Comparison of ENCODE assay signal across 21 cellular contexts in genomic region chr3:62950227-62950626, GRCh38.
DNase-seq lines count a peak whose midpoint lies in the region; ATAC-seq, FAIRE-seq and TF ChIP-seq lines count a peak whose summit lies in the region.
"Had no signal": no experiment of that assay in that cellular context is flagged by ENCODE, and none has a peak within 500 bp of the region (broad histone marks: within the 10 kb centered on the region; RNA-seq: fewer than 3 reads in every experiment).

No MANE protein-coding gene starts in this region.

- H3K9me3 Mint-ChIP-seq in WTC11 = peaks cover 6% of the 10 kb centered on the region

- no peak for DNase-seq in WTC11 (ENCODE audit: low spot score)
- peak; percentile 45 for DNase-seq in small intestine
- DNase-seq in pons (ENCODE audit: low spot score) = no peak
- DNase-seq in prostate gland (ENCODE audit: low spot score) = no peak
- DNase-seq in activated CD4-positive, CD25-positive, alpha-beta regulatory T cell (lab: John Stamatoyannopoulos, UW) = no peak
- DNase-seq: BE2C; CD4-positive, CD25-positive, alpha-beta regulatory T cell; COR-L47; DMS 273 treated with DMSO at 0.1 percent for 48 hours; DND-41; MG63; NCI-H1694 treated with DMSO at 0.1 percent for 48 hours; NCI-H446; NCI-H526; PC-3; Right ventricle myocardium superior had no signal

- peak; percentile 46 for ATAC-seq in WTC11
- ATAC-seq: HepG2, K562, PC-3 had no signal

- POLR2A ChIA-PET in WTC11 (lab: Charles Lee) = no interaction called here

- peak overlapping the region; percentile 68 for H3K4me3 Mint-ChIP-seq in WTC11
- H3K4me3 Mint-ChIP-seq: CD4-positive, CD25-positive, alpha-beta regulatory T cell had no signal

- H3K4me3 ChIP-seq in HUES48 (ENCODE audit: low read depth, low read length) = peak overlapping the region; percentile 62
- H3K4me3 ChIP-seq in iPS-18a (ENCODE audit: low read length) = peak overlapping the region; percentile 65
- H3K4me3 ChIP-seq in small intestine (ENCODE audit: low read depth in 1 of 2, low read length in 2 of 2) = no peak overlapping the region
- no peak overlapping the region for H3K4me3 ChIP-seq in prostate gland
- H3K4me3 ChIP-seq: K562, MG63 had no signal

- peak overlapping the region; percentile 85 for H3K27ac Mint-ChIP-seq in WTC11
- H3K27ac Mint-ChIP-seq: CD4-positive, CD25-positive, alpha-beta regulatory T cell had no signal

- no peak for FAIRE-seq in small intestine (lab: Jason Lieb, UNC)
- FAIRE-seq: GM12892, HepG2, K562 had no signal

- H3K9me3 ChIP-seq in HUES48 (ENCODE audit: control insufficient read depth, insufficient read depth, low read length) (no peaks in the 10 kb centered on the region), iPS-18a (ENCODE audit: control insufficient read depth, low read depth, low read length) (no peaks in the 10 kb centered on the region), small intestine (ENCODE audit: control insufficient read depth, low read depth) (no peaks in the 10 kb centered on the region), prostate gland (no peaks in the 10 kb centered on the region)
- H3K9me3 ChIP-seq: BE2C, MG63 had no signal

- peaks cover 62% of the 10 kb centered on the region for H3K4me1 Mint-ChIP-seq in WTC11
- H3K4me1 Mint-ChIP-seq: CD4-positive, CD25-positive, alpha-beta regulatory T cell had no signal

- H3K27me3 ChIP-seq in HUES48 (ENCODE audit: control insufficient read depth, insufficient read depth, low read length) = no peaks in the 10 kb centered on the region
- no peaks in the 10 kb centered on the region for H3K27me3 ChIP-seq in iPS-18a (ENCODE audit: control insufficient read depth, insufficient read depth, low read length)
- no peaks in the 10 kb centered on the region for H3K27me3 ChIP-seq in small intestine (ENCODE audit: control insufficient read depth in 2 of 2, insufficient read depth in 2 of 2, low read length in 2 of 2)
- no peaks in the 10 kb centered on the region for H3K27me3 ChIP-seq in prostate gland (replicated peaks; ENCODE audit: insufficient read depth)
- H3K27me3 ChIP-seq: BE2C, MG63 had no signal

- no peak for TF ChIP-seq POLR2A in prostate gland (IDR thresholded peaks at IDR 0.05)

- peaks cover 16% of the 10 kb centered on the region for H3K36me3 ChIP-seq in HUES48 (ENCODE audit: control insufficient read depth, insufficient read depth, low read length)
- peaks cover 17% of the 10 kb centered on the region for H3K36me3 ChIP-seq in iPS-18a (ENCODE audit: control insufficient read depth, low read depth, low read length)
- no peaks in the 10 kb centered on the region for H3K36me3 ChIP-seq in small intestine (ENCODE audit: control insufficient read depth in 2 of 2, insufficient read depth in 2 of 2, low read length in 2 of 2)
- no peaks in the 10 kb centered on the region for H3K36me3 ChIP-seq in prostate gland
- H3K36me3 ChIP-seq: BE2C, MG63 had no signal

- H3K9ac ChIP-seq in HUES48 (ENCODE audit: low read depth, low read length) (0 out of 2 replicates have a peak overlapping the region, but pooled peaks have one; percentile 12), iPS-18a (ENCODE audit: low read length) (peak overlapping the region; percentile 31)

- no peaks in the 10 kb centered on the region for H3K27me3 Mint-ChIP-seq in WTC11 (ENCODE audit: low read depth)
- H3K27me3 Mint-ChIP-seq: CD4-positive, CD25-positive, alpha-beta regulatory T cell had no signal

- CTCF ChIA-PET in WTC11 (lab: Charles Lee) = no interaction called here

- H3K36me3 Mint-ChIP-seq in WTC11 = peaks cover 31% of the 10 kb centered on the region
- H3K36me3 Mint-ChIP-seq: CD4-positive, CD25-positive, alpha-beta regulatory T cell had no signal

- intact Hi-C loops in prostate gland (cut with DNase I) = no loop called here

- H3K27ac ChIP-seq in HUES48 (ENCODE audit: low read depth, low read length) = peak overlapping the region; percentile 77
- H3K27ac ChIP-seq in iPS-18a (ENCODE audit: low read length) = peak overlapping the region; percentile 57
- no peak overlapping the region for H3K27ac ChIP-seq in small intestine (ENCODE audit: low read depth in 1 of 2, low read length in 1 of 2)
- H3K27ac ChIP-seq in prostate gland = no peak overlapping the region

- H3K4me1 ChIP-seq in HUES48 (ENCODE audit: control insufficient read depth, insufficient read depth, low read length) (peaks cover 27% of the 10 kb centered on the region), iPS-18a (ENCODE audit: control insufficient read depth, low read depth, low read length) (peaks cover 25% of the 10 kb centered on the region), small intestine (ENCODE audit: control insufficient read depth in 2 of 2, insufficient read depth in 1 of 2, low read depth in 1 of 2, low read length in 1 of 2) (peaks cover 0 to 4% of the 10 kb centered on the region in 2 donors), prostate gland (replicated peaks) (no peaks in the 10 kb centered on the region)
- H3K4me1 ChIP-seq: BE2C had no signal

- TF ChIP-seq CTCF in WTC11 (IDR thresholded peaks at IDR 0.05) = no peak
- TF ChIP-seq CTCF in prostate gland (IDR thresholded peaks at IDR 0.05) = no peak

- 33 to 41% (median 39%) methylated on average over 4 of the region's 4 CpGs for WGBS in small intestine, 3 donors
- 32% methylated on average over 4 of the region's 4 CpGs for WGBS in prostate gland

TF ChIP-seq in WTC11, 78 proteins besides CTCF, POLR2A, EP300 and RAD21:
- 0 out of 2 replicates have a peak, but pooled peaks have one; percentile 10 for TF ChIP-seq USF2 (CRISPR knock-in tag; IDR thresholded peaks at IDR 0.05)
- no peak for TF ChIP-seq E2F1 (CRISPR knock-in tag; IDR thresholded peaks at IDR 0.05)
- no peak for TF ChIP-seq ZNF121 (CRISPR knock-in tag; IDR thresholded peaks at IDR 0.05)
- TF ChIP-seq ARID4B (CRISPR knock-in tag; IDR thresholded peaks at IDR 0.05; ENCODE audit: borderline replicate concordance) = no peak
- TF ChIP-seq SMAD4 (CRISPR knock-in tag; IDR thresholded peaks at IDR 0.05) = no peak

Comparison
In these comparisons a context has a peak if more than half of its experiments do, and no peak if none do; other contexts are left out.
1. H3K27ac ChIP-seq: peak in HUES48 (single experiment) and iPS-18a (single experiment); none in small intestine (0 of 2) and prostate gland (0 of 2).
2. H3K4me3 ChIP-seq: peak in HUES48 (single experiment) and iPS-18a (single experiment); none in small intestine (0 of 2) and prostate gland (0 of 2).